Comparison of ENCODE assay signal across 8 cellular contexts in the genomic region with DNA sequence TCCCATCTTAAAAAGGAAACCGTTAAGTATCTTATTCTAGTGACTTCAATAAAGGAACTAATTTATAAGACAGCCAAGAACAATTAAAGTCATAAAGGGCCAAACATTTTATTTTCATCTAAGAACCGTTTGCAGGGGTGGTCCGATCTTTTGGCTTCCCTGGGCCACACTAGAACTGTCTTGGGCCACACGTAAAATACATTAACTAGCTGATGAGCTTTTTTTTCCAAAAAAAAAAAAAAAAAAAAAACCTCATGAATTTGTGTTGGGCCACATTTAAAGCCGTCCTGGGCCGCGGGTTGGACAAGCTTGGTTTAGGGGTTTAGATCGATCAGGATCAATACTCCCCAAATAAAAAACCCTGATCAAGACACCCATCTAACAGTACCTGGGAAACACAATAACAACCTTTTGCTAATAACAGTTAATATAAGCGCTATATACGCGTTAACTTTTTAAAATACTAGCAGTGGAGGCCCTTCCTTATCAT. TPM values are rescaled to one million over a fixed set of nuclear protein-coding genes. Genes with fewer than 3 reads are reported as not detected.
DNase-seq lines count a peak whose midpoint lies in the region; ATAC-seq and TF ChIP-seq lines count a peak whose summit lies in the region.

No MANE protein-coding gene starts in this region.

- peaks cover 2% of the 10 kb centered on the region; the same call in 1 of the 2 replicates for H3K9me3 ChIP-seq in AG04450 (ENCODE audit: control insufficient read depth, insufficient read depth, low read length)
- H3K9me3 ChIP-seq in naive thymus-derived CD4-positive, alpha-beta T cell (ENCODE audit: control insufficient read depth in 2 of 3, low read length in 3 of 3): no peaks in the 10 kb centered on the region

- TF ChIP-seq CTCF in AG04450 (IDR thresholded peaks at IDR 0.05; ENCODE audit: low read depth, low read length): no peak
- TF ChIP-seq CTCF in KMS-11 (conservative IDR thresholded peaks at IDR 0.05; ENCODE audit: low read depth, low read length): no peak
- TF ChIP-seq CTCF in choroid plexus epithelial cell (conservative IDR thresholded peaks at IDR 0.05; ENCODE audit: low read depth, low read length): no peak

- no peaks in the 10 kb centered on the region; the same call in 1 of the 2 replicates for H3K36me3 ChIP-seq in KMS-11 (ENCODE audit: insufficient read depth)
- H3K36me3 ChIP-seq in naive thymus-derived CD4-positive, alpha-beta T cell (ENCODE audit: control insufficient read depth in 2 of 3, insufficient read depth in 3 of 3, low read length in 3 of 3): peaks cover 0 to 6% (median 0%) of the 10 kb centered on the region in 3 experiments

- peaks cover 7 to 31% (median 15%) of the 10 kb centered on the region in 5 donors for H3K36me3 Mint-ChIP-seq in naive thymus-derived CD4-positive, alpha-beta T cell

- DNase-seq in AG04450 (ENCODE audit: low read depth, low spot score): no peak
- DNase-seq in choroid plexus epithelial cell (ENCODE audit: low read depth): no peak
- DNase-seq in naive thymus-derived CD4-positive, alpha-beta T cell: no peak
- DNase-seq in kidney tubule cell (ENCODE audit: low spot score): no peak
- no peak for DNase-seq in head of caudate nucleus
- no peak for DNase-seq in stimulated activated CD4-positive, alpha-beta T cell treated with anti-CD3 and anti-CD28 coated beads, Interleukin-2, amount 100 ng/mL, for 24 hours

- POLR2A ChIA-PET in AG04450 (lab: Yijun Ruan, JAX): interaction anchor here (0.6 to 2.4 kb wide), 5 partner anchors 10 to 247 kb away, joined by 3 to 9 read pairs (median 5); a partner anchor contains a TSS
- POLR2A ChIA-PET in naive thymus-derived CD4-positive, alpha-beta T cell (lab: Charles Lee): interaction anchor here (0.7 to 2.0 kb wide), 7 partner anchors 15 to 1545 kb away, joined by 3 to 10 read pairs (median 3); a partner anchor contains a TSS

- intact Hi-C loops in naive thymus-derived CD4-positive, alpha-beta T cell (cut with micrococcal nuclease): loop anchor here in 1 of 2 donors (1.0 to 10.0 kb wide), 5 partner anchors 9 to 1546 kb away; a partner anchor contains a TSS
- intact Hi-C loops in head of caudate nucleus (cut with DNase I): no loop called here

- peak overlapping the region; percentile 90 to 100 (median 97) for H3K4me3 Mint-ChIP-seq in naive thymus-derived CD4-positive, alpha-beta T cell

- H3K27me3 ChIP-seq in AG04450 (ENCODE audit: control insufficient read depth, insufficient read depth, low read length) (no peaks in the 10 kb centered on the region), KMS-11 (ENCODE audit: insufficient read depth, low read depth) (no peaks in the 10 kb centered on the region)
- no peaks in the 10 kb centered on the region for H3K27me3 ChIP-seq in naive thymus-derived CD4-positive, alpha-beta T cell (ENCODE audit: control insufficient read depth in 2 of 2, insufficient read depth in 2 of 2, low read length in 2 of 2)

- H3K4me2 ChIP-seq in KMS-11: peak overlapping the region; percentile 96

- no peak for ATAC-seq in naive thymus-derived CD4-positive, alpha-beta T cell
- ATAC-seq in HG03521 (IDR thresholded peaks at IDR 0.05; ENCODE audit: unreplicated experiment): no peak

- H4K20me1 ChIP-seq in KMS-11 (ENCODE audit: insufficient read depth): peaks cover 46% of the 10 kb centered on the region

- H3K79me2 ChIP-seq in KMS-11 (ENCODE audit: insufficient read depth, low read depth): peaks cover 60% of the 10 kb centered on the region

- H3K27ac Mint-ChIP-seq in naive thymus-derived CD4-positive, alpha-beta T cell: peak overlapping the region; percentile 84 to 100 (median 96)

- H3K27ac ChIP-seq in AG04450 (ENCODE audit: low read depth, low read length): peak overlapping the region; percentile 92
- H3K27ac ChIP-seq in KMS-11: peak overlapping the region; percentile 95
- H3K27ac ChIP-seq in naive thymus-derived CD4-positive, alpha-beta T cell (ENCODE audit: low read depth, low read length): peak overlapping the region; percentile 100

- H2AFZ ChIP-seq in KMS-11 (ENCODE audit: low read depth): peak overlapping the region; percentile 76; the same call in 1 of the 2 replicates

- H3K9me3 Mint-ChIP-seq in naive thymus-derived CD4-positive, alpha-beta T cell: peaks cover 0 to 14% (median 2%) of the 10 kb centered on the region in 11 donors

- H3K4me3 ChIP-seq in AG04450 (ENCODE audit: low read depth, low read length) (peak overlapping the region; percentile 88), KMS-11 (IDR thresholded peaks at IDR 0.05; ENCODE audit: insufficient read depth, low read depth, low read length) (no peak overlapping the region), choroid plexus epithelial cell (ENCODE audit: low read depth, low read length) (peak overlapping the region; percentile 96)
- peak overlapping the region; percentile 79 for H3K4me3 ChIP-seq in naive thymus-derived CD4-positive, alpha-beta T cell (ENCODE audit: low read length)

- peaks cover 54% of the 10 kb centered on the region for H3K4me1 ChIP-seq in KMS-11 (ENCODE audit: low read depth, poor library complexity, severe bottlenecking)
- peaks cover 27 to 28% of the 10 kb centered on the region in 2 donors for H3K4me1 ChIP-seq in naive thymus-derived CD4-positive, alpha-beta T cell (ENCODE audit: control insufficient read depth in 2 of 2, insufficient read depth in 2 of 2, low read length in 2 of 2)

- peaks cover 36 to 67% (median 62%) of the 10 kb centered on the region in 7 donors for H3K4me1 Mint-ChIP-seq in naive thymus-derived CD4-positive, alpha-beta T cell

- peak overlapping the region; percentile 96 for H3K9ac ChIP-seq in KMS-11

- CTCF ChIA-PET in AG04450 (lab: Charles Lee): interaction anchor here (0.6 kb wide), 5 partner anchors 224 to 529 kb away, joined by 3 to 10 read pairs (median 4); a partner anchor contains a TSS
- CTCF ChIA-PET in naive thymus-derived CD4-positive, alpha-beta T cell (lab: Charles Lee): no interaction called here

- H3K27me3 Mint-ChIP-seq in naive thymus-derived CD4-positive, alpha-beta T cell: no peaks in the 10 kb centered on the region

RNA-seq across cellular contexts. Expression of a gene that starts 1.2 kb away (rescaled TPM):
- polyA plus RNA-seq in AG04450 (2011; rRNA removed): 421 and 593 TPM in 2 replicates
- 110 and 183 TPM in 2 replicates for polyA minus RNA-seq in AG04450 (2011; rRNA and poly(A)+ RNA removed)
- 100 to 1,000 TPM; 510 to 862 (median 625) TPM for total RNA-seq in naive thymus-derived CD4-positive, alpha-beta T cell
- 100 to 1,000 TPM; 172 to 199 TPM for polyA plus RNA-seq in naive thymus-derived CD4-positive, alpha-beta T cell

RNA-seq across cellular contexts. Expression of a gene that starts 51.7 kb away (rescaled TPM):
- polyA plus RNA-seq in AG04450 (2011; rRNA removed): 89.0 and 99.5 TPM in 2 replicates
- 106 and 118 TPM in 2 replicates for polyA minus RNA-seq in AG04450 (2011; rRNA and poly(A)+ RNA removed)
- 10 to 100 TPM in 2 of 5 experiments, 1 to 10 TPM in 3; 1.1 to 25.1 (median 4.6) TPM for total RNA-seq in naive thymus-derived CD4-positive, alpha-beta T cell
- under 1 TPM; 0.20 to 0.29 TPM for polyA plus RNA-seq in naive thymus-derived CD4-positive, alpha-beta T cell

Comparison
In these comparisons a context has a peak if more than half of its experiments do, and no peak if none do; other contexts are left out.
1. RNA of a gene that starts 51.7 kb away (polyA plus RNA-seq): 89.0 to 99.5 TPM in AG04450; 0.20 to 0.29 TPM in naive thymus-derived CD4-positive, alpha-beta T cell; every median in the first group is over 10 times any median in the second.
2. Peak in every context shown above with its lines, with median percentiles within 50 percentile points of each other: H3K27ac ChIP-seq.